Comparison of ENCODE assay signal across 18 cellular contexts in genomic region chr12:38625306-38625705, GRCh38.
"Had no signal": no experiment of that assay in that cellular context is flagged by ENCODE, and none has a peak within 500 bp of the region (broad histone marks: within the 10 kb centered on the region; RNA-seq: fewer than 3 reads in every experiment).

No MANE protein-coding gene starts in this region.

- H3K4me1 ChIP-seq: SJCRH30 had no signal

- H3K27ac ChIP-seq: SJCRH30, SK-N-MC had no signal

- H3K9me3 ChIP-seq: SJCRH30 had no signal

- DNase-seq: KBM-7, MV-4-11, NCI-H1092, NCI-H1436, NCI-H187, NCI-H2029, NCI-H2081 treated with DMSO at 0.1 percent for 48 hours, NCI-H2171, NCI-H226, NCI-H446, NCI-H510A, NCI-H524 treated with DMSO at 0.1 percent for 48 hours, NCI-H69, NCI-H774, SHP77 treated with DMSO at 0.1 percent for 48 hours, SJCRH30, T-cell had no signal

- H3K36me3 ChIP-seq: SJCRH30 had no signal

- H3K4me3 ChIP-seq: SJCRH30, SK-N-MC had no signal
